12 cellular contexts compared by ENCODE assay signal in genomic region chr16:69724414-69724873, GRCh38. TPM values are rescaled to one million over a fixed set of nuclear protein-coding genes. Genes with fewer than 3 reads are reported as not detected.
A peak's percentile ranks its signal among the peaks of the same experiment; 100 is the strongest.
DNase-seq lines count a peak whose midpoint lies in the region; ATAC-seq and TF ChIP-seq lines count a peak whose summit lies in the region.
"Had no signal": no experiment of that assay in that cellular context is flagged by ENCODE, and none has a peak within 500 bp of the region (broad histone marks: within the 10 kb centered on the region; RNA-seq: fewer than 3 reads in every experiment).

No MANE protein-coding gene starts in this region.

- no peak for ATAC-seq in activated T-cell treated with anti-CD3 and anti-CD28 coated beads, Interleukin-2, amount 50 U/mL, for 72 hours (replicated peaks in 1 of 2)
- ATAC-seq in lower lobe of right lung, result no peak
- ATAC-seq: left lung had no signal

- TF ChIP-seq CTCF in WI38 (IDR thresholded peaks at IDR 0.05; ENCODE audit: low read depth, low read length) (no peak), lower lobe of right lung (IDR thresholded peaks at IDR 0.05) (no peak)

- H3K4me3 ChIP-seq in WI38 (ENCODE audit: low read depth, low read length), result peak overlapping the region; percentile 79
- peak overlapping the region; percentile 71 for H3K4me3 ChIP-seq in lower lobe of right lung

- intact Hi-C loops in lower lobe of right lung (cut with DNase I), result no loop called here

- H3K27ac Mint-ChIP-seq in activated T-cell treated with anti-CD3 and anti-CD28 coated beads, Interleukin-2, amount 50 U/mL, for 24 hours, result peak overlapping the region; percentile 37
- H3K27ac Mint-ChIP-seq in activated T-cell treated with anti-CD3 and anti-CD28 coated beads, Interleukin-2, amount 50 U/mL, for 72 hours, result no peak overlapping the region

- H3K27me3 ChIP-seq in lower lobe of right lung (ENCODE audit: low read depth), result no peaks in the 10 kb centered on the region
- H3K27me3 ChIP-seq: ascending aorta, left lung had no signal

- H3K27ac ChIP-seq in lower lobe of right lung, result no peak overlapping the region
- H3K27ac ChIP-seq in temporal lobe (ENCODE audit: low read depth, low read length), result peak overlapping the region; percentile 10

- peaks cover 30% of the 10 kb centered on the region for H3K4me1 ChIP-seq in lower lobe of right lung

- H3K9me3 Mint-ChIP-seq in activated T-cell treated with anti-CD3 and anti-CD28 coated beads, Interleukin-2, amount 50 U/mL, for 24 hours, result no peaks in the 10 kb centered on the region
- no peaks in the 10 kb centered on the region for H3K9me3 Mint-ChIP-seq in activated T-cell treated with anti-CD3 and anti-CD28 coated beads, Interleukin-2, amount 50 U/mL, for 72 hours

- no peak for DNase-seq in activated T-cell treated with anti-CD3 and anti-CD28 coated beads, Interleukin-2, amount 50 U/mL, for 24 hours
- no peak for DNase-seq in activated T-cell treated with anti-CD3 and anti-CD28 coated beads, Interleukin-2, amount 50 U/mL, for 72 hours
- DNase-seq in lower lobe of right lung (no peak), nucleus accumbens (lab: John Stamatoyannopoulos, UW) (no peak), HUDEP-2 (lab: John Stamatoyannopoulos, UW; ENCODE audit: unreplicated experiment in 76 of 76) (no peak), erythroblast (lab: John Stamatoyannopoulos, UW) (no peak)
- DNase-seq: left lung, MV-4-11, NCI-H524 had no signal

- H3K36me3 ChIP-seq in lower lobe of right lung, result no peaks in the 10 kb centered on the region
- H3K36me3 ChIP-seq: ascending aorta, left lung had no signal

- TF ChIP-seq POLR2A in erythroblast (IDR thresholded peaks at IDR 0.05; ENCODE audit: low read length), result no peak

- peaks cover 5% of the 10 kb centered on the region for H3K36me3 Mint-ChIP-seq in activated T-cell treated with anti-CD3 and anti-CD28 coated beads, Interleukin-2, amount 50 U/mL, for 24 hours (ENCODE audit: low read depth)
- no peaks in the 10 kb centered on the region for H3K36me3 Mint-ChIP-seq in activated T-cell treated with anti-CD3 and anti-CD28 coated beads, Interleukin-2, amount 50 U/mL, for 72 hours (ENCODE audit: insufficient read depth in 2 of 2)

- no peaks in the 10 kb centered on the region for H3K9me3 ChIP-seq in lower lobe of right lung
- H3K9me3 ChIP-seq: ascending aorta, left lung had no signal

- H3K27me3 Mint-ChIP-seq in activated T-cell treated with anti-CD3 and anti-CD28 coated beads, Interleukin-2, amount 50 U/mL, for 24 hours, result no peaks in the 10 kb centered on the region
- no peaks in the 10 kb centered on the region for H3K27me3 Mint-ChIP-seq in activated T-cell treated with anti-CD3 and anti-CD28 coated beads, Interleukin-2, amount 50 U/mL, for 72 hours (ENCODE audit: low read depth)

- H3K4me1 Mint-ChIP-seq in activated T-cell treated with anti-CD3 and anti-CD28 coated beads, Interleukin-2, amount 50 U/mL, for 24 hours (ENCODE audit: low read depth), result peaks cover 30% of the 10 kb centered on the region
- peaks cover 50% of the 10 kb centered on the region for H3K4me1 Mint-ChIP-seq in activated T-cell treated with anti-CD3 and anti-CD28 coated beads, Interleukin-2, amount 50 U/mL, for 72 hours (ENCODE audit: low read depth)

- no peak overlapping the region for H3K4me3 Mint-ChIP-seq in activated T-cell treated with anti-CD3 and anti-CD28 coated beads, Interleukin-2, amount 50 U/mL, for 24 hours
- no peak overlapping the region for H3K4me3 Mint-ChIP-seq in activated T-cell treated with anti-CD3 and anti-CD28 coated beads, Interleukin-2, amount 50 U/mL, for 72 hours

RNA-seq across cellular contexts. Expression of gene NQO1, which starts 1.9 kb away (rescaled TPM):
- total RNA-seq in activated T-cell treated with anti-CD3 and anti-CD28 coated beads, Interleukin-2, amount 50 U/mL, for 72 hours, result 10 to 100 TPM; 10.8 to 12.8 TPM
- total RNA-seq in lower lobe of right lung (57.8 TPM), temporal lobe (6.1 TPM)

RNA-seq across cellular contexts. Expression of gene NOB1, which starts 30.3 kb away (rescaled TPM):
- 100 to 1,000 TPM; 135 to 152 TPM for total RNA-seq in activated T-cell treated with anti-CD3 and anti-CD28 coated beads, Interleukin-2, amount 50 U/mL, for 72 hours
- 30.3 TPM for total RNA-seq in lower lobe of right lung
- total RNA-seq in temporal lobe, result 10.3 TPM

RNA-seq across cellular contexts. Expression of gene WWP2, which starts 37.7 kb away (rescaled TPM):
- total RNA-seq in activated T-cell treated with anti-CD3 and anti-CD28 coated beads, Interleukin-2, amount 50 U/mL, for 72 hours, result 10 to 100 TPM; 45.4 to 62.3 TPM
- 83.7 TPM for total RNA-seq in lower lobe of right lung
- 21.1 TPM for total RNA-seq in temporal lobe
